Comparison of ENCODE assay signal across 23 cellular contexts in genomic region chr2:26733343-26733742, GRCh38. TPM values are rescaled to one million over a fixed set of nuclear protein-coding genes. Genes with fewer than 3 reads are reported as not detected.
"Had no signal": no experiment of that assay in that cellular context is flagged by ENCODE, and none has a peak within 500 bp of the region (broad histone marks: within the 10 kb centered on the region; RNA-seq: fewer than 3 reads in every experiment).

No MANE protein-coding gene starts in this region.

- DNase-seq: islet precursor cell; left ventricle myocardium inferior; mesendoderm; naive B cell; natural killer cell; ovary; stimulated activated CD4-positive, alpha-beta T cell treated with anti-CD3 and anti-CD28 coated beads, Interleukin-12 subunit alpha, Interleukin-12 subunit beta, amount 100 ng/mL, for 4 hours; stimulated activated CD4-positive, alpha-beta T cell treated with anti-CD3 and anti-CD28 coated beads, Interleukin-15, amount 100 ng/mL, for 24 hours; stimulated activated CD4-positive, alpha-beta T cell treated with anti-CD3 and anti-CD28 coated beads, Interleukin-2, amount 100 ng/mL, for 24 hours; stimulated activated CD4-positive, alpha-beta T cell treated with anti-CD3 and anti-CD28 coated beads, Interleukin-4, amount 100 ng/mL, for 1 hour; stimulated activated naive B cell treated with anti-CD40 and anti-IgM and Interleukin-4, amounts not matched to agents 10 μg/mL and 1 μg/mL and 100 μg/mL, for 72 hours; stimulated activated naive CD8-positive, alpha-beta T cell treated with anti-CD3 and anti-CD28 coated beads, Interleukin-15, Interleukin-2, amounts not matched to agents 100 U/mL and 50 U/mL, for 24 hours; stomach; testis; thyroid gland; transverse colon had no signal

- H2AFZ ChIP-seq: hepatocyte had no signal

- H3K9me3 ChIP-seq: left ventricle myocardium inferior, ovary, right atrium auricular region, stomach, testis, thyroid gland, transverse colon, vagina had no signal

- H3K27me3 ChIP-seq: hepatocyte, ovary, right atrium auricular region, testis, thyroid gland, transverse colon, vagina had no signal

- ATAC-seq: natural killer cell; sciatic nerve; stimulated activated naive B cell treated with anti-CD40 and anti-IgM and Interleukin-4, amounts not matched to agents 10 μg/mL and 1 μg/mL and 100 μg/mL, for 72 hours; stimulated activated naive CD8-positive, alpha-beta T cell treated with anti-CD3 and anti-CD28 coated beads, Interleukin-15, Interleukin-2, amounts not matched to agents 100 U/mL and 50 U/mL, for 24 hours had no signal

- H3K4me2 ChIP-seq: hepatocyte had no signal

- H3K27ac ChIP-seq: hepatocyte, left ventricle myocardium inferior, ovary, right atrium auricular region, skin epidermis, stomach, testis, thyroid gland, transverse colon, vagina had no signal

- H3K79me2 ChIP-seq: hepatocyte had no signal

- H3K4me3 ChIP-seq: hepatocyte, left ventricle myocardium inferior, lung, ovary, right atrium auricular region, skin epidermis, stomach, testis, thyroid gland, transverse colon, vagina had no signal

- H3K36me3 ChIP-seq: left ventricle myocardium inferior, ovary, thyroid gland, transverse colon, vagina had no signal

- H3K4me1 ChIP-seq: transverse colon, vagina had no signal

RNA-seq across cellular contexts. Expression of gene KCNK3, which starts 40.8 kb away (rescaled TPM):
- total RNA-seq: natural killer cell, pulmonary artery endothelial cell had no signal

RNA-seq across cellular contexts. Expression of gene CENPA, which starts 52.5 kb away (rescaled TPM):
- total RNA-seq: vagina had no signal
